1 cellular context compared by ENCODE assay signal in genomic region chr4:169010125-169011023, GRCh38.
A peak's percentile ranks its signal among the peaks of the same experiment; 100 is the strongest.
TF ChIP-seq lines count a peak whose summit lies in the region.

Gene CBR4 (minus strand): TSS chr4:169010255. CDS start chr4:169010089, 166 bp downstream.

TF ChIP-seq in HepG2, 621 proteins besides CTCF, POLR2A, EP300 and RAD21 (continued from another document and continues in another):
- TF ChIP-seq GMEB2 (CRISPR knock-in tag; IDR thresholded peaks at IDR 0.05; ENCODE audit: low read depth), result peak; percentile 97
- peak in 1 of 2 experiments; percentile 14; a peak in 1 of 4 replicates for TF ChIP-seq REST (IDR thresholded peaks at IDR 0.05; ENCODE audit: borderline replicate concordance in 1 of 2, low read depth in 1 of 2, low read length in 2 of 2)
- TF ChIP-seq MTF2 (CRISPR knock-in tag; IDR thresholded peaks at IDR 0.05; ENCODE audit: borderline replicate concordance), result no peak; the same call in 1 of the 2 replicates
- TF ChIP-seq HCFC1 (IDR thresholded peaks at IDR 0.05; ENCODE audit: low read depth, low read length), result peak; percentile 88
- 0 out of 2 replicates have a peak, but pooled peaks have one; percentile 25 for TF ChIP-seq NR2F6 (IDR thresholded peaks at IDR 0.05)
- TF ChIP-seq NR2F6 (CRISPR knock-in tag; IDR thresholded peaks at IDR 0.05), result 0 out of 2 replicates have a peak, but pooled peaks have one; percentile 12
- TF ChIP-seq WIZ (CRISPR knock-in tag; IDR thresholded peaks at IDR 0.05), result peak; percentile 42; the same call in 1 of the 2 replicates
- peak; percentile 63 for TF ChIP-seq MED8 (CRISPR knock-in tag; IDR thresholded peaks at IDR 0.05; ENCODE audit: insufficient replicate concordance)
- no peak for TF ChIP-seq DBP (CRISPR knock-in tag; IDR thresholded peaks at IDR 0.05; ENCODE audit: not compliant biosample characterization)
- TF ChIP-seq GABPA (IDR thresholded peaks at IDR 0.05; ENCODE audit: low read depth, low read length), result peak; percentile 80
- TF ChIP-seq GABPA (CRISPR knock-in tag; IDR thresholded peaks at IDR 0.05; ENCODE audit: low read depth), result peak; percentile 95
- TF ChIP-seq MTF1 (CRISPR knock-in tag; IDR thresholded peaks at IDR 0.05), result no peak
- TF ChIP-seq ARID2 (CRISPR knock-in tag; IDR thresholded peaks at IDR 0.05; ENCODE audit: borderline replicate concordance), result peak; percentile 57; the same call in 1 of the 2 replicates
- no peak for TF ChIP-seq ZNF577 (CRISPR knock-in tag; IDR thresholded peaks at IDR 0.05; ENCODE audit: borderline replicate concordance, low read depth)
- TF ChIP-seq SMYD3 (CRISPR knock-in tag; IDR thresholded peaks at IDR 0.05), result peak; percentile 56; the same call in 1 of the 2 replicates
- TF ChIP-seq FOXM1 (CRISPR knock-in tag; IDR thresholded peaks at IDR 0.05), result no peak
- TF ChIP-seq ZNF180 (CRISPR knock-in tag; IDR thresholded peaks at IDR 0.05; ENCODE audit: borderline replicate concordance, low read depth), result no peak
- no peak for TF ChIP-seq ZNF232 (CRISPR knock-in tag; IDR thresholded peaks at IDR 0.05; ENCODE audit: borderline replicate concordance)
- no peak for TF ChIP-seq ZMAT5 (CRISPR knock-in tag; IDR thresholded peaks at IDR 0.05; ENCODE audit: borderline replicate concordance, low read depth)
- TF ChIP-seq ZNF143 (CRISPR knock-in tag; IDR thresholded peaks at IDR 0.05), result peak; percentile 94
- TF ChIP-seq PHF8 (CRISPR knock-in tag; IDR thresholded peaks at IDR 0.05), result peak; percentile 53
- TF ChIP-seq ELF1 (CRISPR knock-in tag; IDR thresholded peaks at IDR 0.05), result peak; percentile 94
- no peak for TF ChIP-seq DNMT1 (CRISPR knock-in tag; IDR thresholded peaks at IDR 0.05)
- TF ChIP-seq SMAD9 (CRISPR knock-in tag; IDR thresholded peaks at IDR 0.05), result no peak
- no peak for TF ChIP-seq ZSCAN12 (CRISPR knock-in tag; IDR thresholded peaks at IDR 0.05)
- peak; percentile 43 for TF ChIP-seq ZNF883 (CRISPR knock-in tag; IDR thresholded peaks at IDR 0.05; ENCODE audit: not compliant biosample characterization)
- TF ChIP-seq ELF4 (CRISPR knock-in tag; IDR thresholded peaks at IDR 0.05; ENCODE audit: borderline replicate concordance), result peak; percentile 50; the same call in 1 of the 2 replicates
- TF ChIP-seq CEBPZ (IDR thresholded peaks at IDR 0.05; ENCODE audit: low read length), result no peak
- peak; percentile 69; the same call in 1 of the 2 replicates for TF ChIP-seq STAT6 (CRISPR knock-in tag; IDR thresholded peaks at IDR 0.05; ENCODE audit: borderline replicate concordance)
- TF ChIP-seq MNT (IDR thresholded peaks at IDR 0.05), result no peak
- TF ChIP-seq ZNF260 (CRISPR knock-in tag; IDR thresholded peaks at IDR 0.05; ENCODE audit: borderline replicate concordance, low read depth), result no peak
- no peak for TF ChIP-seq CREB3 (CRISPR knock-in tag; IDR thresholded peaks at IDR 0.05)
- TF ChIP-seq CBFB (CRISPR knock-in tag; IDR thresholded peaks at IDR 0.05), result no peak
- TF ChIP-seq ZFP41 (CRISPR knock-in tag; IDR thresholded peaks at IDR 0.05; ENCODE audit: borderline replicate concordance), result no peak
- TF ChIP-seq FOXP1 (IDR thresholded peaks at IDR 0.05), result no peak
- TF ChIP-seq FOXP1 (CRISPR knock-in tag; IDR thresholded peaks at IDR 0.05), result no peak
- TF ChIP-seq ZBTB7B (CRISPR knock-in tag; IDR thresholded peaks at IDR 0.05), result no peak
- TF ChIP-seq ZNF782 (CRISPR knock-in tag; IDR thresholded peaks at IDR 0.05; ENCODE audit: borderline replicate concordance), result no peak
- 0 out of 2 replicates have a peak, but pooled peaks have one; percentile 61 for TF ChIP-seq SSRP1 (CRISPR knock-in tag; IDR thresholded peaks at IDR 0.05)
- TF ChIP-seq YEATS4 (CRISPR knock-in tag; IDR thresholded peaks at IDR 0.05; ENCODE audit: borderline replicate concordance), result peak; percentile 20; the same call in 1 of the 2 replicates
- TF ChIP-seq TEAD3 (CRISPR knock-in tag; optimal IDR thresholded peaks at IDR 0.05; ENCODE audit: borderline replicate concordance), result no peak
- TF ChIP-seq ASH2L (IDR thresholded peaks at IDR 0.05; ENCODE audit: insufficient read length, low read depth, low read length), result peak; percentile 82
- no peak for TF ChIP-seq PREB (CRISPR knock-in tag; IDR thresholded peaks at IDR 0.05)
- no peak for TF ChIP-seq ZNF329 (CRISPR knock-in tag; IDR thresholded peaks at IDR 0.05; ENCODE audit: low read depth)
- TF ChIP-seq RARG (CRISPR knock-in tag; IDR thresholded peaks at IDR 0.05; ENCODE audit: low read depth), result no peak
- TF ChIP-seq CHD4 (IDR thresholded peaks at IDR 0.05; ENCODE audit: borderline replicate concordance, low read length), result no peak
- peak; percentile 47; the same call in 1 of the 2 replicates for TF ChIP-seq HBP1 (CRISPR knock-in tag; IDR thresholded peaks at IDR 0.05; ENCODE audit: low read depth)
- TF ChIP-seq ATF7 (IDR thresholded peaks at IDR 0.05), result peak; percentile 55
- TF ChIP-seq ATF7 (CRISPR knock-in tag; IDR thresholded peaks at IDR 0.05), result no peak
